In genomic region chr11:8022876-8023275, GRCh38 we compare ENCODE assay signal across 19 cellular contexts. TPM values are rescaled to one million over a fixed set of nuclear protein-coding genes. Genes with fewer than 3 reads are reported as not detected.
"Had no signal": no experiment of that assay in that cellular context is flagged by ENCODE, and none has a peak within 500 bp of the region (broad histone marks: within the 10 kb centered on the region; RNA-seq: fewer than 3 reads in every experiment).

No MANE protein-coding gene starts in this region.

- H3K4me3 ChIP-seq: gastroesophageal sphincter, mucosa of descending colon, psoas muscle, spleen had no signal

- DNase-seq: activated CD4-positive, alpha-beta T cell treated with anti-CD3 and anti-CD28 coated beads, Interleukin-2, amount 10 ng/mL, durations not matched to agents 24 days and 14 days; activated CD4-positive, CD25-positive, alpha-beta regulatory T cell; activated CD8-positive, alpha-beta T cell treated with anti-CD3 and anti-CD28 coated beads, Interleukin-2, amount 10 ng/mL, durations not matched to agents 7 days and 5 days; activated naive CD4-positive, alpha-beta T cell treated with anti-CD3 and anti-CD28 coated beads, Interleukin-2, amount 10 ng/mL, durations not matched to agents 7 days and 5 days; endodermal cell; mammary epithelial cell; mucosa of descending colon; occipital lobe; psoas muscle; spleen; stimulated activated naive CD8-positive, alpha-beta T cell treated with anti-CD3 and anti-CD28 coated beads, Interleukin-15, amount 100 ng/mL, for 72 hours had no signal

- H3K9me3 ChIP-seq: gastroesophageal sphincter, mucosa of descending colon, psoas muscle, spleen had no signal

- ATAC-seq: activated CD8-positive, alpha-beta T cell treated with anti-CD3 and anti-CD28 coated beads, Interleukin-2, amount 10 ng/mL, durations not matched to agents 7 days and 5 days; gastroesophageal sphincter; left lobe of liver; mucosa of descending colon; psoas muscle; sciatic nerve; stimulated activated naive CD8-positive, alpha-beta T cell treated with anti-CD3 and anti-CD28 coated beads, Interleukin-15, amount 100 ng/mL, for 72 hours had no signal

- H3K36me3 ChIP-seq: gastroesophageal sphincter, spleen had no signal

- H3K4me1 ChIP-seq: psoas muscle had no signal

- H3K27ac ChIP-seq: gastroesophageal sphincter, psoas muscle, spleen had no signal

RNA-seq across cellular contexts. Expression of gene NLRP10, which starts 57.6 kb away (rescaled TPM):
- total RNA-seq: activated CD4-positive, alpha-beta T cell treated with anti-CD3 and anti-CD28 coated beads, Interleukin-2, amount 10 ng/mL, durations not matched to agents 24 days and 14 days; activated CD8-positive, alpha-beta T cell treated with anti-CD3 and anti-CD28 coated beads, Interleukin-2, amount 10 ng/mL, durations not matched to agents 7 days and 5 days; activated T-helper 2 cell treated with anti-CD3 and anti-CD28 coated beads, Interferon-gamma antibody, Interleukin-2, Interleukin-4, amounts not matched to agents 10 μg/mL and 5 μg/mL and 100 μg/mL, durations not matched to agents 14 hours and 24 hours and 36 hours; dermis microvascular lymphatic vessel endothelial cell; epithelial cell of proximal tubule; gastroesophageal sphincter; left lobe of liver; mucosa of descending colon; occipital lobe; psoas muscle; sciatic nerve; spleen; temporal lobe; urinary bladder had no signal

RNA-seq across cellular contexts. Expression of gene TUB, which starts 58.1 kb away (rescaled TPM):
- total RNA-seq: activated CD8-positive, alpha-beta T cell treated with anti-CD3 and anti-CD28 coated beads, Interleukin-2, amount 10 ng/mL, durations not matched to agents 7 days and 5 days had no signal
